Comparison of ENCODE assay signal across 8 cellular contexts in the genomic region with DNA sequence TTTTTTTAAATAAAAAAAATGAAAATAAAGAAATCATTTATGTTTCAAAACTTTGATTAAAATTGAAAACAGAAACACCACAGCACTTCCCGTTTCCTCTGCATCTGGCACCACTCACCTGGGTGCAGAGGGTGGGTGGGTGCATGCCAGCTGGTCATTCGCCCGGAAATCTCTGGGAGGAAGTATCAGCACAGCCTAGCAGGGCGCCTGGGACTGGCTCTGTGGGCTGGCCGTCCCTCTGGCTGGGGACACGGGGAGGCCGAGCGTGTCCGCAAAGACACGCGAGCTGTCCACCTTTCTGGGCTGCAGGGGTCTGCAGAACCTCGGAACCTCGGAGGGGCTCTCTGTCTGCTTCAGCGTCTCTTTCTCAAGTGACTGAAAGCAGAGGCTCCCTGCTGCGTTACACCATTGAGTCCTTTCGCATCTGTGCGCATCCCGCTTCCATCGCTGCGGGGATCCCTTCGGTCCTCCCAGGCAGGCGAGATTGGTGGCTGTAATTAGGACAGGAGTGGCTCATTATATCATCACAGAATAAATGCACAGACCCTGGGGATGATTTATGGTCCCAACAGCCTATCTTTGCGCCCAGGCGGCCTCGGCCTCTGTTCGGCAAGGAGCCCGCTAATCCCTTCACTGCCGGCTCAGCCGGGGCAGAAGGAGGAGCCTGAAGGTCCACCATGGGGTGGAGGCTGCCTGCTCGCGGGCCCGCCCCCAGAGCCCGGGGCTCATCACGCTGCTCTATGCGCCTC. TPM values are rescaled to one million over a fixed set of nuclear protein-coding genes. Genes with fewer than 3 reads are reported as not detected.
DNase-seq lines count a peak whose midpoint lies in the region; ATAC-seq, FAIRE-seq and TF ChIP-seq lines count a peak whose summit lies in the region.

No MANE protein-coding gene starts in this region.

- FAIRE-seq in HepG2 (lab: Jason Lieb, UNC), result no peak

- H3K4me3 ChIP-seq in liver (ENCODE audit: low read depth in 1 of 3, low read length in 3 of 3) (peak overlapping the region in 2 of 3 donors; percentile 13 to 52), HepG2 (replicated peaks in 1 of 3; ENCODE audit: insufficient read depth in 1 of 3, low read depth in 2 of 3, low read length in 3 of 3) (no peak overlapping the region), PC-3 (ENCODE audit: low read length) (peak overlapping the region; percentile 74), foreskin fibroblast (ENCODE audit: low read depth in 1 of 2, low read length in 2 of 2) (peak overlapping the region; percentile 33 to 42), suprapubic skin (peak overlapping the region; percentile 52)

- TF ChIP-seq POLR2A in HepG2 (IDR thresholded peaks at IDR 0.05; ENCODE audit: insufficient read depth in 1 of 2, low read depth in 2 of 2, low read length in 2 of 2), result no peak
- no peak for TF ChIP-seq POLR2A in suprapubic skin (IDR thresholded peaks at IDR 0.05)

- H3K9me3 ChIP-seq in liver (ENCODE audit: control insufficient read depth in 4 of 4, low read length in 3 of 4) (no peaks in the 10 kb centered on the region), HepG2 (ENCODE audit: low read length) (no peaks in the 10 kb centered on the region), PC-3 (ENCODE audit: low read length) (no peaks in the 10 kb centered on the region), suprapubic skin (no peaks in the 10 kb centered on the region)

- H4K20me1 ChIP-seq in HepG2 (ENCODE audit: insufficient read depth, low read length) (peaks cover 11% of the 10 kb centered on the region; the same call in 1 of the 2 replicates), PC-3 (ENCODE audit: low read length) (peaks cover 16% of the 10 kb centered on the region; the same call in 1 of the 2 replicates)

- H3K9ac ChIP-seq in liver (ENCODE audit: low read depth in 1 of 2, low read length in 2 of 2) (peak overlapping the region in 1 of 2 donors; percentile 58), HepG2 (ENCODE audit: insufficient read depth, low read depth, low read length) (no peak overlapping the region), PC-3 (ENCODE audit: low read length) (peak overlapping the region; percentile 18; the same call in 1 of the 2 replicates)

- H3K4me1 ChIP-seq in liver (ENCODE audit: control insufficient read depth in 4 of 4, insufficient read depth in 4 of 4, low read length in 3 of 4) (peaks cover 4 to 20% (median 14%) of the 10 kb centered on the region in 4 donors), HepG2 (ENCODE audit: insufficient read depth, low read length) (no peaks in the 10 kb centered on the region), PC-3 (ENCODE audit: insufficient read depth, low read length) (peaks cover 19% of the 10 kb centered on the region), suprapubic skin (peaks cover 24% of the 10 kb centered on the region)

- H3F3A ChIP-seq in PC-3 (ENCODE audit: low read length, unreplicated experiment), result no peaks in the 10 kb centered on the region

- in situ Hi-C loops in HepG2 (cut with HindIII; ENCODE audit: extremely low pct_ligation_motif_present, low pct_unique_long_range_greater_than_20kb), result no loop called here

- ATAC-seq in HepG2 (no peak), HG03354 (IDR thresholded peaks at IDR 0.05; ENCODE audit: poor library complexity, severe bottlenecking, unreplicated experiment) (peak; percentile 70), PC-3 (peak; percentile 87)

- POLR2A ChIA-PET in HepG2 (lab: Yijun Ruan, JAX) (no interaction called here), PC-3 (lab: Charles Lee; ENCODE audit: unreplicated experiment) (no interaction called here)

- H2AFZ ChIP-seq in HepG2 (ENCODE audit: low read length), result no peak overlapping the region
- peak overlapping the region; percentile 80 for H2AFZ ChIP-seq in PC-3 (ENCODE audit: low read length)

- DNase-seq in HepG2 (ENCODE audit: low spot score) (no peak), PC-3 (peak; percentile 75), foreskin fibroblast (peak; percentile 36 to 78), occipital lobe (lab: John Stamatoyannopoulos, UW) (peak; percentile 52), suprapubic skin (ENCODE audit: low spot score in 2 of 2) (peak in 1 of 2 donors; percentile 78)
- DNase-seq in activated effector memory CD4-positive, alpha-beta T cell treated with anti-CD3 and anti-CD28 coated beads, Interleukin-2, amount 50 U/mL, for 16 hours, result peak; percentile 90

- H3K36me3 ChIP-seq in liver (ENCODE audit: control insufficient read depth in 4 of 4, insufficient read depth in 3 of 4, low read depth in 1 of 4, low read length in 3 of 4) (no peaks in the 10 kb centered on the region), HepG2 (replicated peaks in 1 of 2; ENCODE audit: control insufficient read depth in 1 of 2, insufficient read depth in 2 of 2, low read length in 2 of 2) (no peaks in the 10 kb centered on the region; a peak in 1 of 5 replicates), PC-3 (ENCODE audit: low read depth, low read length) (no peaks in the 10 kb centered on the region), suprapubic skin (no peaks in the 10 kb centered on the region)

- no peak for TF ChIP-seq CTCF in liver (IDR thresholded peaks at IDR 0.05; ENCODE audit: low read depth, low read length, missing input control)
- TF ChIP-seq CTCF in HepG2 (CRISPR knock-in tag; IDR thresholded peaks at IDR 0.05), result no peak
- TF ChIP-seq CTCF in PC-3 (conservative IDR thresholded peaks at IDR 0.05; ENCODE audit: low read depth, low read length), result no peak
- TF ChIP-seq CTCF in foreskin fibroblast (IDR thresholded peaks at IDR 0.05; ENCODE audit: low read depth, low read length), result no peak
- TF ChIP-seq CTCF in suprapubic skin (IDR thresholded peaks at IDR 0.05), result no peak

- intact Hi-C loops in HepG2 (cut with micrococcal nuclease; ENCODE audit: unreplicated experiment), result no loop called here
- intact Hi-C loops in PC-3 (cut with micrococcal nuclease), result no loop called here

- TF ChIP-seq EP300 in HepG2 (IDR thresholded peaks at IDR 0.05; ENCODE audit: low read depth in 2 of 2, low read length in 2 of 2) (no peak), HepG2 (CRISPR knock-in tag; IDR thresholded peaks at IDR 0.05; ENCODE audit: borderline replicate concordance) (no peak), suprapubic skin (IDR thresholded peaks at IDR 0.05) (no peak)

- H3K27ac ChIP-seq in liver (ENCODE audit: low read depth in 1 of 2, low read length in 2 of 2) (peak overlapping the region; percentile 51 to 68), HepG2 (ENCODE audit: extremely low read length, insufficient read depth, low read length) (no peak overlapping the region), PC-3 (ENCODE audit: low read length) (no peak overlapping the region), suprapubic skin (peak overlapping the region; percentile 70)

- H3K27me3 ChIP-seq in liver (ENCODE audit: control insufficient read depth in 4 of 4, insufficient read depth in 4 of 4, low read length in 3 of 4), result no peaks in the 10 kb centered on the region
- H3K27me3 ChIP-seq in HepG2 (ENCODE audit: control insufficient read depth in 1 of 2, insufficient read depth in 2 of 2, low read length in 2 of 2), result no peaks in the 10 kb centered on the region
- no peaks in the 10 kb centered on the region for H3K27me3 ChIP-seq in PC-3 (ENCODE audit: low read length)
- no peaks in the 10 kb centered on the region for H3K27me3 ChIP-seq in suprapubic skin

- TF ChIP-seq RAD21 in liver (IDR thresholded peaks at IDR 0.05), result peak in 1 of 2 donors; percentile 55
- TF ChIP-seq RAD21 in HepG2 (CRISPR knock-in tag; IDR thresholded peaks at IDR 0.05), result no peak

- no peaks in the 10 kb centered on the region for H3K9me2 ChIP-seq in PC-3 (replicated peaks; ENCODE audit: low read length)

- no TSS peak for BruUV-seq in HepG2 (replicated peaks; lab: Mats Ljungman, UMichigan)
- BruUV-seq in PC-3 (replicated peaks; lab: Mats Ljungman, UMichigan), result no TSS peak

- H3K79me2 ChIP-seq in HepG2 (ENCODE audit: insufficient read depth, low read length) (peaks cover 28% of the 10 kb centered on the region), PC-3 (ENCODE audit: low read length) (peaks cover 50% of the 10 kb centered on the region)

- H3K4me2 ChIP-seq in HepG2 (ENCODE audit: low read depth, low read length) (no peak overlapping the region), PC-3 (ENCODE audit: low read length) (peak overlapping the region; percentile 93)

- WGBS in liver, result 38% methylated on average over 35 of the region's 35 CpGs
- WGBS in HepG2 (ENCODE audit: low lambda C conversion rate), result 96% methylated on average over 29 of the region's 35 CpGs
- WGBS in suprapubic skin, result 0% methylated on average over 11 of the region's 35 CpGs

- CTCF ChIA-PET in HepG2 (lab: Yijun Ruan, JAX; ENCODE audit: low intra/inter-chr PET ratio, low total read pairs), result no interaction called here
- CTCF ChIA-PET in PC-3 (lab: Charles Lee), result no interaction called here

TF ChIP-seq in liver, 16 proteins besides CTCF, POLR2A, EP300 and RAD21 (continues in another document):
- TF ChIP-seq SP1 (IDR thresholded peaks at IDR 0.05), result no peak
- TF ChIP-seq JUND (IDR thresholded peaks at IDR 0.05), result no peak

RNA-seq across cellular contexts. Expression of gene CRTC1, which starts 17.2 kb away (rescaled TPM):
- 1 to 10 TPM; 1.5 to 2.2 TPM for total RNA-seq in liver
- 1 to 10 TPM; 1.5 to 3.5 TPM for polyA plus RNA-seq in liver
- 1.3 and 2.0 TPM in 2 replicates for total RNA-seq in HepG2 (2016; rRNA removed; fragmentation: Illumina TruSeq; extraction: Trizol)
- total RNA-seq in HepG2 (2016; cell fraction: cytosol; rRNA removed; fragmentation: Illumina TruSeq; extraction: Trizol; ENCODE audit: low read depth), result 1.1 and 1.4 TPM in 2 replicates
- total RNA-seq in HepG2 (2016; cell fraction: insoluble cytoplasmic fraction; rRNA removed; fragmentation: Illumina TruSeq; extraction: Trizol), result 1.7 and 2.3 TPM in 2 replicates
- total RNA-seq in HepG2 (2016; cell fraction: membrane; rRNA removed; fragmentation: Illumina TruSeq; extraction: Trizol), result 2.2 TPM in 2 replicates
- 3.1 and 3.5 TPM in 2 replicates for total RNA-seq in HepG2 (2016; cell fraction: nucleus; rRNA removed; fragmentation: Illumina TruSeq; extraction: Trizol)
- 2.7 and 3.2 TPM in 2 replicates for polyA plus RNA-seq in HepG2 (2011; rRNA removed)
- polyA plus RNA-seq in HepG2 (2011; cell fraction: cytosol; rRNA removed), result 0.50 and 0.95 TPM in 2 replicates
- 31.6 and 41.4 TPM in 2 replicates for polyA plus RNA-seq in HepG2 (2011; cell fraction: nucleus; rRNA removed)
- 6.5 and 6.6 TPM in 2 replicates for polyA plus RNA-seq in HepG2 (2012)
- polyA plus RNA-seq in HepG2 (2016; cell fraction: cytosol; fragmentation: Illumina TruSeq; extraction: Trizol; ENCODE audit: low read depth), result 2.6 and 2.8 TPM in 2 replicates
- 5.0 and 6.1 TPM in 2 replicates for polyA plus RNA-seq in HepG2 (2016; cell fraction: insoluble cytoplasmic fraction; fragmentation: Illumina TruSeq; extraction: Trizol; ENCODE audit: low read depth)
- 4.2 TPM in 2 replicates for polyA plus RNA-seq in HepG2 (2016; cell fraction: membrane; fragmentation: Illumina TruSeq; extraction: Trizol; ENCODE audit: low read depth)
- polyA plus RNA-seq in HepG2 (2016; cell fraction: nucleus; fragmentation: Illumina TruSeq; extraction: Trizol; ENCODE audit: insufficient read depth, low read depth), result 17.9 and 20.5 TPM in 2 replicates
- 1.4 and 2.3 TPM in 2 replicates for polyA minus RNA-seq in HepG2 (2011; rRNA and poly(A)+ RNA removed; ENCODE audit: low replicate concordance)
- 2.1 and 2.7 TPM in 2 replicates for polyA minus RNA-seq in HepG2 (2011; cell fraction: cytosol; rRNA and poly(A)+ RNA removed)
- 5.2 and 5.5 TPM in 2 replicates for polyA minus RNA-seq in HepG2 (2011; cell fraction: nucleus; rRNA and poly(A)+ RNA removed)
- total RNA-seq in PC-3 (2014; rRNA removed), result 6.7 and 8.5 TPM in 2 replicates
- total RNA-seq in occipital lobe, result 6.6 TPM
- total RNA-seq in suprapubic skin, result 1 to 10 TPM; 4.1 to 6.3 (median 4.7) TPM

Comparison
In these comparisons a context has a peak if more than half of its experiments do, and no peak if none do; other contexts are left out.
1. H3K27ac ChIP-seq: peak in liver (2 of 2) and suprapubic skin (single experiment); none in HepG2 (single experiment) and PC-3 (single experiment).
2. H3K4me3 ChIP-seq: peak in liver (2 of 3), PC-3 (single experiment), foreskin fibroblast (2 of 2) and suprapubic skin (single experiment); none in HepG2 (0 of 3).